1 cellular context compared by ENCODE assay signal in genomic region chr1:165648919-165649572, GRCh38.
TF ChIP-seq lines count a peak whose summit lies in the region.

No MANE protein-coding gene starts in this region.

TF ChIP-seq in GM23338, 12 proteins besides CTCF, POLR2A, EP300 and RAD21:
- TF ChIP-seq NANOG (IDR thresholded peaks at IDR 0.05; ENCODE audit: borderline replicate concordance) (no peak), ZNF114 (CRISPR knock-in tag; IDR thresholded peaks at IDR 0.05) (no peak), STAT1 (IDR thresholded peaks at IDR 0.05; ENCODE audit: unreplicated experiment) (no peak), EZH2 (IDR thresholded peaks at IDR 0.05; ENCODE audit: low read depth, unreplicated experiment) (no peak), POLR2AphosphoS5 (IDR thresholded peaks at IDR 0.05; ENCODE audit: low read depth) (no peak), JUNB (IDR thresholded peaks at IDR 0.05; ENCODE audit: unreplicated experiment) (no peak), ZNF462 (CRISPR knock-in tag; IDR thresholded peaks at IDR 0.05) (no peak), CREB1 (CRISPR knock-in tag; IDR thresholded peaks at IDR 0.05; ENCODE audit: low read depth) (no peak), ZNF331 (CRISPR knock-in tag; IDR thresholded peaks at IDR 0.05; ENCODE audit: low read depth) (no peak), EZH2phosphoT487 (IDR thresholded peaks at IDR 0.05; ENCODE audit: unreplicated experiment) (no peak)
- TF ChIP-seq, protein P1, sequence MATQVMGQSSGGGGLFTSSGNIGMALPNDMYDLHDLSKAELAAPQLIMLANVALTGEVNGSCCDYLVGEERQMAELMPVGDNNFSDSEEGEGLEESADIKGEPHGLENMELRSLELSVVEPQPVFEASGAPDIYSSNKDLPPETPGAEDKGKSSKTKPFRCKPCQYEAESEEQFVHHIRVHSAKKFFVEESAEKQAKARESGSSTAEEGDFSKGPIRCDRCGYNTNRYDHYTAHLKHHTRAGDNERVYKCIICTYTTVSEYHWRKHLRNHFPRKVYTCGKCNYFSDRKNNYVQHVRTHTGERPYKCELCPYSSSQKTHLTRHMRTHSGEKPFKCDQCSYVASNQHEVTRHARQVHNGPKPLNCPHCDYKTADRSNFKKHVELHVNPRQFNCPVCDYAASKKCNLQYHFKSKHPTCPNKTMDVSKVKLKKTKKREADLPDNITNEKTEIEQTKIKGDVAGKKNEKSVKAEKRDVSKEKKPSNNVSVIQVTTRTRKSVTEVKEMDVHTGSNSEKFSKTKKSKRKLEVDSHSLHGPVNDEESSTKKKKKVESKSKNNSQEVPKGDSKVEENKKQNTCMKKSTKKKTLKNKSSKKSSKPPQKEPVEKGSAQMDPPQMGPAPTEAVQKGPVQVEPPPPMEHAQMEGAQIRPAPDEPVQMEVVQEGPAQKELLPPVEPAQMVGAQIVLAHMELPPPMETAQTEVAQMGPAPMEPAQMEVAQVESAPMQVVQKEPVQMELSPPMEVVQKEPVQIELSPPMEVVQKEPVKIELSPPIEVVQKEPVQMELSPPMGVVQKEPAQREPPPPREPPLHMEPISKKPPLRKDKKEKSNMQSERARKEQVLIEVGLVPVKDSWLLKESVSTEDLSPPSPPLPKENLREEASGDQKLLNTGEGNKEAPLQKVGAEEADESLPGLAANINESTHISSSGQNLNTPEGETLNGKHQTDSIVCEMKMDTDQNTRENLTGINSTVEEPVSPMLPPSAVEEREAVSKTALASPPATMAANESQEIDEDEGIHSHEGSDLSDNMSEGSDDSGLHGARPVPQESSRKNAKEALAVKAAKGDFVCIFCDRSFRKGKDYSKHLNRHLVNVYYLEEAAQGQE (IDR thresholded peaks at IDR 0.05; ENCODE audit: unreplicated experiment): no peak
- TF ChIP-seq, protein P2, sequence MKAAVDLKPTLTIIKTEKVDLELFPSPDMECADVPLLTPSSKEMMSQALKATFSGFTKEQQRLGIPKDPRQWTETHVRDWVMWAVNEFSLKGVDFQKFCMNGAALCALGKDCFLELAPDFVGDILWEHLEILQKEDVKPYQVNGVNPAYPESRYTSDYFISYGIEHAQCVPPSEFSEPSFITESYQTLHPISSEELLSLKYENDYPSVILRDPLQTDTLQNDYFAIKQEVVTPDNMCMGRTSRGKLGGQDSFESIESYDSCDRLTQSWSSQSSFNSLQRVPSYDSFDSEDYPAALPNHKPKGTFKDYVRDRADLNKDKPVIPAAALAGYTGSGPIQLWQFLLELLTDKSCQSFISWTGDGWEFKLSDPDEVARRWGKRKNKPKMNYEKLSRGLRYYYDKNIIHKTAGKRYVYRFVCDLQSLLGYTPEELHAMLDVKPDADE (IDR thresholded peaks at IDR 0.05): no peak
